In the genomic region with DNA sequence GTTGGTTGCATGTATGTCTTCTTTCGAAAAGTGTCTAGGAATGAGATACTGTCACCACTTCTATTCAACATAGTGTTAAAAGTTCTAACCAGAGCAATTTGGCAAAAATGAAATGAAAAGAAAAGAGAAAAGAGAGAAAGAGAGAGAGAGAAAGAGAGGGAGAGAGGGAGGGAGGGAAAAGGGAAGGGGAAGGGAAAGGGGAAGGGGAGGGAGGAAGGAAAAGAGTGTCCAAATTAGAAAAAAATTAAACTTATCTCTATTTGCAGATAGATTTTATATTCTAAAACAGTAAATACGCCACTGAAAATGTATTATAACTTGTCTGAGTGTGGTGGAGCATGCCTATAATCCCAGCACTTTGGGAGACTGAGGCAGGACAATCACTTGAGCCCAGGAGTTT, we compare ENCODE assay signal across 29 cellular contexts. TPM values are rescaled to one million over a fixed set of nuclear protein-coding genes. Genes with fewer than 3 reads are reported as not detected.
DNase-seq lines count a peak whose midpoint lies in the region; ATAC-seq, FAIRE-seq and TF ChIP-seq lines count a peak whose summit lies in the region.
"Had no signal": no experiment of that assay in that cellular context is flagged by ENCODE, and none has a peak within 500 bp of the region (broad histone marks: within the 10 kb centered on the region; RNA-seq: fewer than 3 reads in every experiment).

No MANE protein-coding gene starts in this region.

- TF ChIP-seq RAD21 in HepG2 (CRISPR knock-in tag; IDR thresholded peaks at IDR 0.05), result no peak
- TF ChIP-seq RAD21 in K562 (CRISPR knock-in tag; conservative IDR thresholded peaks at IDR 0.05 in 1 of 2, IDR thresholded peaks at IDR 0.05 in 1 of 2), result no peak

- CTCF ChIA-PET in HepG2 (lab: Yijun Ruan, JAX; ENCODE audit: low intra/inter-chr PET ratio, low total read pairs) (no interaction called here), K562 (lab: Yijun Ruan, JAX; ENCODE audit: low intra/inter-chr PET ratio) (no interaction called here)

- TF ChIP-seq POLR2A in HepG2 (IDR thresholded peaks at IDR 0.05; ENCODE audit: insufficient read depth in 1 of 2, low read depth in 2 of 2, low read length in 2 of 2), result no peak
- TF ChIP-seq POLR2A in right lobe of liver (IDR thresholded peaks at IDR 0.05), result no peak
- no peak for TF ChIP-seq POLR2A in K562 (conservative IDR thresholded peaks at IDR 0.05)

- no peak overlapping the region for H2AFZ ChIP-seq in HepG2 (ENCODE audit: low read length)
- no peak overlapping the region for H2AFZ ChIP-seq in K562 (ENCODE audit: low read depth, low read length)

- TF ChIP-seq CTCF in HepG2 (CRISPR knock-in tag; IDR thresholded peaks at IDR 0.05) (no peak), right lobe of liver (IDR thresholded peaks at IDR 0.05) (no peak), K562 (IDR thresholded peaks at IDR 0.05 in 2 of 3, conservative IDR thresholded peaks at IDR 0.05 in 1 of 3; ENCODE audit: insufficient read depth in 2 of 3, low read depth in 1 of 3, low read length in 3 of 3) (no peak)

- TF ChIP-seq EP300 in HepG2 (IDR thresholded peaks at IDR 0.05; ENCODE audit: low read depth in 2 of 2, low read length in 2 of 2) (no peak), HepG2 (CRISPR knock-in tag; IDR thresholded peaks at IDR 0.05; ENCODE audit: borderline replicate concordance) (no peak), K562 (IDR thresholded peaks at IDR 0.05; ENCODE audit: low read length) (no peak)

- H3K4me1 ChIP-seq in HepG2 (ENCODE audit: insufficient read depth, low read length), result peaks cover 26% of the 10 kb centered on the region
- peaks cover 0 to 12% (median 5%) of the 10 kb centered on the region in 4 donors for H3K4me1 ChIP-seq in right lobe of liver
- H3K4me1 ChIP-seq in K562 (replicated peaks in 1 of 2; ENCODE audit: control insufficient read depth in 2 of 2, insufficient read depth in 2 of 2, low read length in 2 of 2), result peaks cover 11 to 16% of the 10 kb centered on the region in 2 experiments; a peak in 3 of 5 replicates
- H3K4me1 ChIP-seq: BE2C, BLaER1 had no signal

- H4K20me1 ChIP-seq in HepG2 (ENCODE audit: insufficient read depth, low read length) (no peaks in the 10 kb centered on the region), K562 (replicated peaks; ENCODE audit: control insufficient read depth, insufficient read depth, low read length) (no peaks in the 10 kb centered on the region; the same call in 1 of the 2 replicates)

- no peak overlapping the region for H3K9ac ChIP-seq in HepG2 (ENCODE audit: insufficient read depth, low read depth, low read length)
- no peak overlapping the region for H3K9ac ChIP-seq in K562 (ENCODE audit: insufficient read depth in 1 of 2, low read depth in 2 of 2, low read length in 2 of 2)
- H3K9ac ChIP-seq: BLaER1 had no signal

- H3K9me1 ChIP-seq in K562 (ENCODE audit: control insufficient read depth, insufficient read depth, low read length), result no peaks in the 10 kb centered on the region

- DNase-seq in HepG2 (ENCODE audit: low spot score), result no peak
- no peak for DNase-seq in right lobe of liver
- DNase-seq in K562 (ENCODE audit: extremely low read depth in 1 of 4, low spot score in 3 of 4), result no peak
- DNase-seq in NCI-H1105 (lab: John Stamatoyannopoulos, UW), result no peak
- no peak for DNase-seq in OCI-M1 (lab: John Stamatoyannopoulos, UW)
- DNase-seq: 8988T; ACHN; BE2C; C1 segment of cervical spinal cord; CD4-positive, alpha-beta memory T cell; CD4-positive, CD25-positive, alpha-beta regulatory T cell; CD8-positive, alpha-beta memory T cell; COR-L47; DMS 273 treated with DMSO at 0.1 percent for 48 hours; DMS153; DMS53; DMS79; DND-41; EL; GDM1 had no signal

- H3K4me2 ChIP-seq in HepG2 (ENCODE audit: low read depth, low read length) (no peak overlapping the region), K562 (ENCODE audit: insufficient read depth, low read length) (no peak overlapping the region)
- H3K4me2 ChIP-seq: BLaER1 had no signal

- POLR2A ChIA-PET in HepG2 (lab: Yijun Ruan, JAX), result no interaction called here
- POLR2A ChIA-PET in K562 (lab: Yijun Ruan, JAX), result no interaction called here

- WGBS in HepG2 (ENCODE audit: low lambda C conversion rate), result 49% methylated on average over 2 of the region's 2 CpGs
- WGBS in right lobe of liver (ENCODE audit: insufficient coverage, low coverage, low lambda C conversion rate, missing lambda C conversion rate), result 76% methylated on average over 2 of the region's 2 CpGs
- 42% methylated on average over 2 of the region's 2 CpGs for WGBS in K562 (ENCODE audit: insufficient coverage, low coverage, missing lambda C conversion rate)

- intact Hi-C loops in HepG2 (cut with micrococcal nuclease; ENCODE audit: unreplicated experiment) (no loop called here), right lobe of liver (cut with DNase I) (no loop called here), K562 (cut with micrococcal nuclease) (no loop called here)

- H3K4me3 ChIP-seq in HepG2 (replicated peaks in 1 of 3; ENCODE audit: insufficient read depth in 1 of 3, low read depth in 2 of 3, low read length in 3 of 3), result no peak overlapping the region
- H3K4me3 ChIP-seq in right lobe of liver, result no peak overlapping the region
- no peak overlapping the region for H3K4me3 ChIP-seq in K562
- H3K4me3 ChIP-seq: BLaER1, GM12878 had no signal

- no peak for FAIRE-seq in HepG2 (lab: Jason Lieb, UNC)
- no peak for FAIRE-seq in K562 (lab: Jason Lieb, UNC)
- FAIRE-seq: A204.1, GM12878, GM12892, GM18507 had no signal

- H3K36me3 ChIP-seq in HepG2 (replicated peaks in 1 of 2; ENCODE audit: control insufficient read depth in 1 of 2, insufficient read depth in 2 of 2, low read length in 2 of 2), result no peaks in the 10 kb centered on the region
- no peaks in the 10 kb centered on the region for H3K36me3 ChIP-seq in right lobe of liver
- H3K36me3 ChIP-seq in K562 (ENCODE audit: control insufficient read depth, insufficient read depth, low read length), result no peaks in the 10 kb centered on the region
- H3K36me3 ChIP-seq: BE2C had no signal

- ATAC-seq in HepG2 (no peak), right lobe of liver (no peak), K562 (no peak)
- ATAC-seq: GM12878 had no signal

- in situ Hi-C loops in HepG2 (cut with HindIII; ENCODE audit: extremely low pct_ligation_motif_present, low pct_unique_long_range_greater_than_20kb) (no loop called here), K562 (cut with MboI) (no loop called here)

- no peak overlapping the region for H3K27ac ChIP-seq in HepG2 (ENCODE audit: extremely low read length, insufficient read depth, low read length)
- no peak overlapping the region for H3K27ac ChIP-seq in right lobe of liver
- H3K27ac ChIP-seq in K562 (ENCODE audit: extremely low read depth, low read depth, low read length), result no peak overlapping the region
- H3K27ac ChIP-seq: BLaER1 had no signal

- H3K79me2 ChIP-seq in HepG2 (ENCODE audit: insufficient read depth, low read length), result no peaks in the 10 kb centered on the region
- H3K79me2 ChIP-seq in K562 (ENCODE audit: control insufficient read depth, insufficient read depth, low read length), result no peaks in the 10 kb centered on the region

- BruUV-seq in HepG2 (replicated peaks; lab: Mats Ljungman, UMichigan), result no TSS peak
- BruUV-seq in K562 (replicated peaks; lab: Mats Ljungman, UMichigan), result no TSS peak

- H3K9me3 ChIP-seq in HepG2 (ENCODE audit: low read length) (no peaks in the 10 kb centered on the region), right lobe of liver (no peaks in the 10 kb centered on the region), K562 (replicated peaks; ENCODE audit: control insufficient read depth, insufficient read depth, low read depth, low read length) (no peaks in the 10 kb centered on the region)
- H3K9me3 ChIP-seq: BE2C, BLaER1 had no signal

- no peaks in the 10 kb centered on the region for H3K27me3 ChIP-seq in HepG2 (ENCODE audit: control insufficient read depth in 1 of 2, insufficient read depth in 2 of 2, low read length in 2 of 2)
- no peaks in the 10 kb centered on the region for H3K27me3 ChIP-seq in right lobe of liver
- no peaks in the 10 kb centered on the region for H3K27me3 ChIP-seq in K562 (ENCODE audit: control insufficient read depth in 2 of 2, insufficient read depth in 2 of 2, low read length in 2 of 2)
- H3K27me3 ChIP-seq: BE2C, BLaER1 had no signal

RNA-seq across cellular contexts. Expression of a gene that starts 16.2 kb away (rescaled TPM):
- total RNA-seq in HepG2 (2016; rRNA removed; fragmentation: Illumina TruSeq; extraction: Trizol) (105 and 120 TPM in 2 replicates), right lobe of liver (10 to 100 TPM; 31.8 to 42.2 (median 36.5) TPM), K562 (2014; rRNA removed) (102 and 133 TPM in 2 replicates), K562 (2014; rRNA removed; fragmentation: Illumina TruSeq; extraction: Trizol) (91.2 and 103 TPM in 2 replicates), K562 (2015; rRNA removed; fragmentation: Illumina TruSeq; extraction: Trizol) (89.1 and 90.8 TPM in 2 replicates), K562 (2021) (145 and 155 TPM in 2 replicates)
- 15.2 and 16.6 TPM in 2 replicates for total RNA-seq in HepG2 (2016; cell fraction: cytosol; rRNA removed; fragmentation: Illumina TruSeq; extraction: Trizol; ENCODE audit: low read depth)
- 109 and 123 TPM in 2 replicates for total RNA-seq in HepG2 (2016; cell fraction: insoluble cytoplasmic fraction; rRNA removed; fragmentation: Illumina TruSeq; extraction: Trizol)
- total RNA-seq in HepG2 (2016; cell fraction: membrane; rRNA removed; fragmentation: Illumina TruSeq; extraction: Trizol), result 29.3 and 30.6 TPM in 2 replicates
- 97.6 and 120 TPM in 2 replicates for total RNA-seq in HepG2 (2016; cell fraction: nucleus; rRNA removed; fragmentation: Illumina TruSeq; extraction: Trizol)
- polyA plus RNA-seq in HepG2 (2011; rRNA removed) (82.6 and 106 TPM in 2 replicates), K562 (2011; rRNA removed) (110 and 120 TPM in 2 replicates), K562 (2014; fragmentation: Illumina TruSeq; extraction: Trizol) (114 and 133 TPM in 2 replicates), K562 (2014; fragmentation: Nextera tagmentation; extraction: Ambion mirVana) (10 to 100 TPM; 33.0 to 45.2 TPM), K562 (2014; rRNA removed) (96.7 and 109 TPM in 2 replicates)
- polyA plus RNA-seq in HepG2 (2011; cell fraction: cytosol; rRNA removed), result 53.6 and 58.7 TPM in 2 replicates
- polyA plus RNA-seq in HepG2 (2011; cell fraction: nucleus; rRNA removed), result 231 and 242 TPM in 2 replicates
- polyA plus RNA-seq in HepG2 (2012), result 45.8 and 68.4 TPM in 2 replicates
- 11.3 and 12.0 TPM in 2 replicates for polyA plus RNA-seq in HepG2 (2016; cell fraction: cytosol; fragmentation: Illumina TruSeq; extraction: Trizol; ENCODE audit: low read depth)
- 83.4 and 100 TPM in 2 replicates for polyA plus RNA-seq in HepG2 (2016; cell fraction: insoluble cytoplasmic fraction; fragmentation: Illumina TruSeq; extraction: Trizol; ENCODE audit: low read depth)
- polyA plus RNA-seq in HepG2 (2016; cell fraction: membrane; fragmentation: Illumina TruSeq; extraction: Trizol; ENCODE audit: low read depth), result 18.2 and 23.9 TPM in 2 replicates
- 214 and 219 TPM in 2 replicates for polyA plus RNA-seq in HepG2 (2016; cell fraction: nucleus; fragmentation: Illumina TruSeq; extraction: Trizol; ENCODE audit: insufficient read depth, low read depth)
- polyA minus RNA-seq in HepG2 (2011; rRNA and poly(A)+ RNA removed; ENCODE audit: low replicate concordance), result 168 and 202 TPM in 2 replicates
- polyA minus RNA-seq in HepG2 (2011; cell fraction: cytosol; rRNA and poly(A)+ RNA removed), result 27.9 and 30.7 TPM in 2 replicates
- polyA minus RNA-seq in HepG2 (2011; cell fraction: nucleus; rRNA and poly(A)+ RNA removed), result 96.8 and 111 TPM in 2 replicates
- 104 and 320 TPM in 2 replicates for total RNA-seq in K562 (2011; cell fraction: chromatin; rRNA removed; ENCODE audit: low replicate concordance)
- 229 and 246 TPM in 2 replicates for total RNA-seq in K562 (2011; cell fraction: nucleolus; rRNA removed)
- 121 and 141 TPM in 2 replicates for total RNA-seq in K562 (2011; cell fraction: nucleoplasm; rRNA removed)
- 100 and 136 TPM in 2 replicates for polyA plus RNA-seq in K562 (2011; cell fraction: cytosol; rRNA removed)
- polyA plus RNA-seq in K562 (2011; cell fraction: nucleus; rRNA removed), result 265 and 309 TPM in 2 replicates
- 122 and 135 TPM in 2 replicates for polyA plus RNA-seq in K562 (2012)
- polyA minus RNA-seq in K562 (2011; rRNA and poly(A)+ RNA removed), result 74.9 and 101 TPM in 2 replicates
- polyA minus RNA-seq in K562 (2011; cell fraction: cytosol; rRNA and poly(A)+ RNA removed), result 38.9 and 72.1 TPM in 2 replicates
- polyA minus RNA-seq in K562 (2011; cell fraction: nucleus; rRNA and poly(A)+ RNA removed), result 84.7 and 97.7 TPM in 2 replicates

RNA-seq across cellular contexts. Expression of a gene that starts 16.4 kb away (rescaled TPM):
- total RNA-seq in HepG2 (2016; rRNA removed; fragmentation: Illumina TruSeq; extraction: Trizol) (3.8 and 4.8 TPM in 2 replicates), right lobe of liver (10 to 100 TPM; 17.0 to 49.8 (median 21.1) TPM), K562 (2014; rRNA removed) (0.18 TPM in 1 of 2 replicates, not detected in the other), K562 (2014; rRNA removed; fragmentation: Illumina TruSeq; extraction: Trizol) (not detected in 2 replicates), K562 (2015; rRNA removed; fragmentation: Illumina TruSeq; extraction: Trizol) (not detected in 2 replicates), K562 (2021) (0.02 and 0.07 TPM in 2 replicates)
- total RNA-seq in HepG2 (2016; cell fraction: cytosol; rRNA removed; fragmentation: Illumina TruSeq; extraction: Trizol; ENCODE audit: low read depth), result 1.9 and 2.0 TPM in 2 replicates
- total RNA-seq in HepG2 (2016; cell fraction: insoluble cytoplasmic fraction; rRNA removed; fragmentation: Illumina TruSeq; extraction: Trizol), result 2.9 and 4.5 TPM in 2 replicates
- 3.9 and 4.0 TPM in 2 replicates for total RNA-seq in HepG2 (2016; cell fraction: membrane; rRNA removed; fragmentation: Illumina TruSeq; extraction: Trizol)
- 10.5 and 11.9 TPM in 2 replicates for total RNA-seq in HepG2 (2016; cell fraction: nucleus; rRNA removed; fragmentation: Illumina TruSeq; extraction: Trizol)
- polyA plus RNA-seq in HepG2 (2011; rRNA removed) (14.5 and 26.6 TPM in 2 replicates), K562 (2011; rRNA removed) (0.08 and 0.14 TPM in 2 replicates), K562 (2014; fragmentation: Illumina TruSeq; extraction: Trizol) (0.01 and 0.06 TPM in 2 replicates), K562 (2014; fragmentation: Nextera tagmentation; extraction: Ambion mirVana) (not detected), K562 (2014; rRNA removed) (0.07 TPM in 1 of 2 replicates, not detected in the other)
- polyA plus RNA-seq in HepG2 (2011; cell fraction: cytosol; rRNA removed), result 10.4 and 11.4 TPM in 2 replicates
- polyA plus RNA-seq in HepG2 (2011; cell fraction: nucleus; rRNA removed), result 72.5 and 82.9 TPM in 2 replicates
- polyA plus RNA-seq in HepG2 (2012), result 14.5 and 17.3 TPM in 2 replicates
- 2.2 and 2.7 TPM in 2 replicates for polyA plus RNA-seq in HepG2 (2016; cell fraction: cytosol; fragmentation: Illumina TruSeq; extraction: Trizol; ENCODE audit: low read depth)
- 4.9 and 6.8 TPM in 2 replicates for polyA plus RNA-seq in HepG2 (2016; cell fraction: insoluble cytoplasmic fraction; fragmentation: Illumina TruSeq; extraction: Trizol; ENCODE audit: low read depth)
- 4.3 TPM in 2 replicates for polyA plus RNA-seq in HepG2 (2016; cell fraction: membrane; fragmentation: Illumina TruSeq; extraction: Trizol; ENCODE audit: low read depth)
- polyA plus RNA-seq in HepG2 (2016; cell fraction: nucleus; fragmentation: Illumina TruSeq; extraction: Trizol; ENCODE audit: insufficient read depth, low read depth), result 43.1 and 46.9 TPM in 2 replicates
- 0.19 and 29.3 TPM in 2 replicates for polyA minus RNA-seq in HepG2 (2011; rRNA and poly(A)+ RNA removed; ENCODE audit: low replicate concordance)
- 9.6 and 11.7 TPM in 2 replicates for polyA minus RNA-seq in HepG2 (2011; cell fraction: cytosol; rRNA and poly(A)+ RNA removed)
- 16.9 and 24.6 TPM in 2 replicates for polyA minus RNA-seq in HepG2 (2011; cell fraction: nucleus; rRNA and poly(A)+ RNA removed)
- total RNA-seq in K562 (2011; cell fraction: chromatin; rRNA removed; ENCODE audit: low replicate concordance), result 0.26 and 0.81 TPM in 2 replicates
- 0.33 and 0.39 TPM in 2 replicates for total RNA-seq in K562 (2011; cell fraction: nucleolus; rRNA removed)
- total RNA-seq in K562 (2011; cell fraction: nucleoplasm; rRNA removed), result 0.15 and 0.37 TPM in 2 replicates
- 0.10 and 0.18 TPM in 2 replicates for polyA plus RNA-seq in K562 (2011; cell fraction: cytosol; rRNA removed)
- polyA plus RNA-seq in K562 (2011; cell fraction: nucleus; rRNA removed), result 0.74 and 1.1 TPM in 2 replicates
- polyA plus RNA-seq in K562 (2012), result 0.08 and 0.11 TPM in 2 replicates
- polyA minus RNA-seq in K562 (2011; rRNA and poly(A)+ RNA removed), result 0.06 and 0.11 TPM in 2 replicates
- polyA minus RNA-seq in K562 (2011; cell fraction: cytosol; rRNA and poly(A)+ RNA removed), result not detected in 2 replicates
- 0.13 and 0.44 TPM in 2 replicates for polyA minus RNA-seq in K562 (2011; cell fraction: nucleus; rRNA and poly(A)+ RNA removed)
- total RNA-seq: A673; CD8-positive, alpha-beta memory T cell; Daoy; G401; GM12878 had no signal
- polyA plus RNA-seq: CD14-positive monocyte; CD4-positive, alpha-beta memory T cell; CD8-positive, alpha-beta memory T cell had no signal

RNA-seq across cellular contexts. Expression of a gene that starts 24.5 kb away (rescaled TPM):
- 39.2 and 81.4 TPM in 2 replicates for total RNA-seq in HepG2 (2016; rRNA removed; fragmentation: Illumina TruSeq; extraction: Trizol)
- 13.7 and 14.2 TPM in 2 replicates for total RNA-seq in HepG2 (2016; cell fraction: cytosol; rRNA removed; fragmentation: Illumina TruSeq; extraction: Trizol; ENCODE audit: low read depth)
- total RNA-seq in HepG2 (2016; cell fraction: insoluble cytoplasmic fraction; rRNA removed; fragmentation: Illumina TruSeq; extraction: Trizol), result 42.8 and 80.9 TPM in 2 replicates
- total RNA-seq in HepG2 (2016; cell fraction: membrane; rRNA removed; fragmentation: Illumina TruSeq; extraction: Trizol), result 36.3 and 40.4 TPM in 2 replicates
- 71.9 and 87.9 TPM in 2 replicates for total RNA-seq in HepG2 (2016; cell fraction: nucleus; rRNA removed; fragmentation: Illumina TruSeq; extraction: Trizol)
- polyA plus RNA-seq in HepG2 (2011; rRNA removed), result 109 and 113 TPM in 2 replicates
- 120 and 141 TPM in 2 replicates for polyA plus RNA-seq in HepG2 (2011; cell fraction: cytosol; rRNA removed)
- polyA plus RNA-seq in HepG2 (2011; cell fraction: nucleus; rRNA removed), result 144 and 146 TPM in 2 replicates
- polyA plus RNA-seq in HepG2 (2012), result 68.1 and 72.3 TPM in 2 replicates
- 11.1 and 15.6 TPM in 2 replicates for polyA plus RNA-seq in HepG2 (2016; cell fraction: cytosol; fragmentation: Illumina TruSeq; extraction: Trizol; ENCODE audit: low read depth)
- 38.9 and 40.8 TPM in 2 replicates for polyA plus RNA-seq in HepG2 (2016; cell fraction: insoluble cytoplasmic fraction; fragmentation: Illumina TruSeq; extraction: Trizol; ENCODE audit: low read depth)
- 25.9 and 27.2 TPM in 2 replicates for polyA plus RNA-seq in HepG2 (2016; cell fraction: membrane; fragmentation: Illumina TruSeq; extraction: Trizol; ENCODE audit: low read depth)
- 141 and 156 TPM in 2 replicates for polyA plus RNA-seq in HepG2 (2016; cell fraction: nucleus; fragmentation: Illumina TruSeq; extraction: Trizol; ENCODE audit: insufficient read depth, low read depth)
- polyA minus RNA-seq in HepG2 (2011; rRNA and poly(A)+ RNA removed; ENCODE audit: low replicate concordance), result 175 and 196 TPM in 2 replicates
- polyA minus RNA-seq in HepG2 (2011; cell fraction: cytosol; rRNA and poly(A)+ RNA removed), result 60.9 and 63.0 TPM in 2 replicates
- 51.1 and 68.9 TPM in 2 replicates for polyA minus RNA-seq in HepG2 (2011; cell fraction: nucleus; rRNA and poly(A)+ RNA removed)
- total RNA-seq in right lobe of liver, result 10 to 100 TPM; 32.5 to 91.1 (median 41.7) TPM
- total RNA-seq in K562 (2011; cell fraction: chromatin; rRNA removed; ENCODE audit: low replicate concordance), result 87.6 and 130 TPM in 2 replicates
- total RNA-seq in K562 (2011; cell fraction: nucleolus; rRNA removed), result 122 and 140 TPM in 2 replicates
- 150 and 206 TPM in 2 replicates for total RNA-seq in K562 (2011; cell fraction: nucleoplasm; rRNA removed)
- total RNA-seq in K562 (2014; rRNA removed), result 40.0 and 53.8 TPM in 2 replicates
- 40.6 and 42.1 TPM in 2 replicates for total RNA-seq in K562 (2014; rRNA removed; fragmentation: Illumina TruSeq; extraction: Trizol)
- 43.8 and 44.3 TPM in 2 replicates for total RNA-seq in K562 (2015; rRNA removed; fragmentation: Illumina TruSeq; extraction: Trizol)
- total RNA-seq in K562 (2021), result 44.5 and 44.6 TPM in 2 replicates
- polyA plus RNA-seq in K562 (2011; rRNA removed), result 64.0 and 75.5 TPM in 2 replicates
- 83.9 and 104 TPM in 2 replicates for polyA plus RNA-seq in K562 (2011; cell fraction: cytosol; rRNA removed)
- 84.1 and 90.2 TPM in 2 replicates for polyA plus RNA-seq in K562 (2011; cell fraction: nucleus; rRNA removed)
- polyA plus RNA-seq in K562 (2012), result 39.4 and 67.4 TPM in 2 replicates
- polyA plus RNA-seq in K562 (2014; fragmentation: Illumina TruSeq; extraction: Trizol), result 40.5 and 44.2 TPM in 2 replicates
- 10 to 100 TPM; 20.3 to 23.1 TPM for polyA plus RNA-seq in K562 (2014; fragmentation: Nextera tagmentation; extraction: Ambion mirVana)
- 55.3 and 56.4 TPM in 2 replicates for polyA plus RNA-seq in K562 (2014; rRNA removed)
- polyA minus RNA-seq in K562 (2011; rRNA and poly(A)+ RNA removed), result 49.9 and 50.1 TPM in 2 replicates
- polyA minus RNA-seq in K562 (2011; cell fraction: cytosol; rRNA and poly(A)+ RNA removed), result 32.8 and 44.1 TPM in 2 replicates
- 32.0 and 44.2 TPM in 2 replicates for polyA minus RNA-seq in K562 (2011; cell fraction: nucleus; rRNA and poly(A)+ RNA removed)

RNA-seq across cellular contexts. Expression of a gene that starts 48.9 kb away (rescaled TPM):
- 25.4 and 28.1 TPM in 2 replicates for total RNA-seq in HepG2 (2016; rRNA removed; fragmentation: Illumina TruSeq; extraction: Trizol)
- 6.3 and 7.6 TPM in 2 replicates for total RNA-seq in HepG2 (2016; cell fraction: cytosol; rRNA removed; fragmentation: Illumina TruSeq; extraction: Trizol; ENCODE audit: low read depth)
- 21.2 and 24.9 TPM in 2 replicates for total RNA-seq in HepG2 (2016; cell fraction: insoluble cytoplasmic fraction; rRNA removed; fragmentation: Illumina TruSeq; extraction: Trizol)
- total RNA-seq in HepG2 (2016; cell fraction: membrane; rRNA removed; fragmentation: Illumina TruSeq; extraction: Trizol), result 6.7 and 7.3 TPM in 2 replicates
- total RNA-seq in HepG2 (2016; cell fraction: nucleus; rRNA removed; fragmentation: Illumina TruSeq; extraction: Trizol), result 19.2 and 20.7 TPM in 2 replicates
- polyA plus RNA-seq in HepG2 (2011; rRNA removed), result 17.4 and 19.9 TPM in 2 replicates
- 19.4 and 21.4 TPM in 2 replicates for polyA plus RNA-seq in HepG2 (2011; cell fraction: cytosol; rRNA removed)
- 31.0 and 32.6 TPM in 2 replicates for polyA plus RNA-seq in HepG2 (2011; cell fraction: nucleus; rRNA removed)
- polyA plus RNA-seq in HepG2 (2012), result 17.8 and 24.0 TPM in 2 replicates
- 1.4 and 1.7 TPM in 2 replicates for polyA plus RNA-seq in HepG2 (2016; cell fraction: cytosol; fragmentation: Illumina TruSeq; extraction: Trizol; ENCODE audit: low read depth)
- polyA plus RNA-seq in HepG2 (2016; cell fraction: insoluble cytoplasmic fraction; fragmentation: Illumina TruSeq; extraction: Trizol; ENCODE audit: low read depth), result 16.1 and 22.3 TPM in 2 replicates
- polyA plus RNA-seq in HepG2 (2016; cell fraction: membrane; fragmentation: Illumina TruSeq; extraction: Trizol; ENCODE audit: low read depth), result 2.9 and 3.9 TPM in 2 replicates
- 18.6 and 20.7 TPM in 2 replicates for polyA plus RNA-seq in HepG2 (2016; cell fraction: nucleus; fragmentation: Illumina TruSeq; extraction: Trizol; ENCODE audit: insufficient read depth, low read depth)
- polyA minus RNA-seq in HepG2 (2011; rRNA and poly(A)+ RNA removed; ENCODE audit: low replicate concordance), result 69.1 and 136 TPM in 2 replicates
- polyA minus RNA-seq in HepG2 (2011; cell fraction: cytosol; rRNA and poly(A)+ RNA removed), result 32.5 and 32.6 TPM in 2 replicates
- polyA minus RNA-seq in HepG2 (2011; cell fraction: nucleus; rRNA and poly(A)+ RNA removed), result 23.3 and 31.3 TPM in 2 replicates
- total RNA-seq in right lobe of liver, result 10 to 100 TPM; 46.6 to 63.2 (median 55.8) TPM
- 67.1 and 99.5 TPM in 2 replicates for total RNA-seq in K562 (2011; cell fraction: chromatin; rRNA removed; ENCODE audit: low replicate concordance)
- total RNA-seq in K562 (2011; cell fraction: nucleolus; rRNA removed), result 61.5 and 70.1 TPM in 2 replicates
- total RNA-seq in K562 (2011; cell fraction: nucleoplasm; rRNA removed), result 49.3 and 64.3 TPM in 2 replicates
- total RNA-seq in K562 (2014; rRNA removed), result 38.6 and 50.0 TPM in 2 replicates
- 20.5 and 21.8 TPM in 2 replicates for total RNA-seq in K562 (2014; rRNA removed; fragmentation: Illumina TruSeq; extraction: Trizol)
- 19.4 and 20.2 TPM in 2 replicates for total RNA-seq in K562 (2015; rRNA removed; fragmentation: Illumina TruSeq; extraction: Trizol)
- total RNA-seq in K562 (2021), result 80.3 and 86.6 TPM in 2 replicates
- 23.5 and 44.6 TPM in 2 replicates for polyA plus RNA-seq in K562 (2011; rRNA removed)
- 44.3 and 54.2 TPM in 2 replicates for polyA plus RNA-seq in K562 (2011; cell fraction: cytosol; rRNA removed)
- 59.0 and 70.4 TPM in 2 replicates for polyA plus RNA-seq in K562 (2011; cell fraction: nucleus; rRNA removed)
- 55.7 and 67.9 TPM in 2 replicates for polyA plus RNA-seq in K562 (2012)
- polyA plus RNA-seq in K562 (2014; fragmentation: Illumina TruSeq; extraction: Trizol), result 58.8 and 59.1 TPM in 2 replicates
- 1 to 10 TPM; 3.1 to 6.3 TPM for polyA plus RNA-seq in K562 (2014; fragmentation: Nextera tagmentation; extraction: Ambion mirVana)
- 31.4 and 31.6 TPM in 2 replicates for polyA plus RNA-seq in K562 (2014; rRNA removed)
- 66.0 and 68.6 TPM in 2 replicates for polyA minus RNA-seq in K562 (2011; rRNA and poly(A)+ RNA removed)
- polyA minus RNA-seq in K562 (2011; cell fraction: cytosol; rRNA and poly(A)+ RNA removed), result 52.4 and 53.8 TPM in 2 replicates
- polyA minus RNA-seq in K562 (2011; cell fraction: nucleus; rRNA and poly(A)+ RNA removed), result 25.8 and 36.1 TPM in 2 replicates
